In the genomic region with DNA sequence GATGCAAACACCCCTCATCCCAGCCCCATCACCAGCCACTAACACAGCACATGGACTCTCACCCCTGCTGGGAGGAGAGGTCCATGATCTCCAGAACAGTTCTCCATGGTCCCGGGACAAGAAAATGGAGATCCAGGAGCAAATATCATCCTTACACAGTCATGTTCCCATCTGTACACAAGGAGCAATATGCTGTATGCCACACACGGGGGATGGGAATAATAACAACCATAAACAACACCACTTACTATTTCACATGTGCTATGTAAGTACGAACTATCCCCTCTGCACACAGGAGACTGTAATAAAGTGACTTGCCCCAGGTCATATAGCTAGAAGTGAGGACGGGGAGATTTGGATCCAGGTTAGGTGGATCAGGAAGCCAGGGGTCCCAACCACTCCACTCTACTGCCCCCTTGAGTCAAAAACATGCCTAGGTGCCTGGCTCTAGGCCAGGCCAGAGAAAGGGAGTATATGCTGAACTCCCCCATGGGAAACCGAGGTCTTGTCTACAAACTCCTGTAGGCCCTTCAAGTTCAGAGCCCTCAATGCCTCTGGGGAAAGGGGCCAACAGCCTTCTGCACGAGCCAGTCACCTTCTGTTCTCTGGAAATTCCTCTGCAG, we compare ENCODE assay signal across 9 cellular contexts. TPM values are rescaled to one million over a fixed set of nuclear protein-coding genes. Genes with fewer than 3 reads are reported as not detected.
A peak's percentile ranks its signal among the peaks of the same experiment; 100 is the strongest.
DNase-seq lines count a peak whose midpoint lies in the region; ATAC-seq and TF ChIP-seq lines count a peak whose summit lies in the region.
"Had no signal": no experiment of that assay in that cellular context is flagged by ENCODE, and none has a peak within 500 bp of the region (broad histone marks: within the 10 kb centered on the region; RNA-seq: fewer than 3 reads in every experiment).

No MANE protein-coding gene starts in this region.

- H3K27ac ChIP-seq in GM23248 (no peak overlapping the region), RWPE1 (no peak overlapping the region)

- ATAC-seq in GM21717 (IDR thresholded peaks at IDR 0.05; ENCODE audit: unreplicated experiment) = no peak

- H3K79me2 ChIP-seq in GM23248 (ENCODE audit: insufficient read depth) = no peaks in the 10 kb centered on the region

- H3K4me3 ChIP-seq in GM23248 = no peak overlapping the region

- H3K9me2 ChIP-seq in GM23248 (ENCODE audit: insufficient read depth) = no peaks in the 10 kb centered on the region

- H4K20me1 ChIP-seq in GM23248 (ENCODE audit: insufficient read depth) = no peaks in the 10 kb centered on the region

- in situ Hi-C loops in GM23248 (cut with MboI) = no loop called here

- H3K27me3 Mint-ChIP-seq in CD14-positive monocyte (ENCODE audit: low read depth in 3 of 3) = peaks cover 0 to 8% (median 3%) of the 10 kb centered on the region in 3 donors
- no peaks in the 10 kb centered on the region for H3K27me3 Mint-ChIP-seq in osteocyte (ENCODE audit: unreplicated experiment)
- H3K27me3 Mint-ChIP-seq: IgD-negative memory B cell had no signal

- H3K27ac Mint-ChIP-seq in CD14-positive monocyte (peak overlapping the region in 1 of 7 donors; percentile 26), osteocyte (ENCODE audit: unreplicated experiment) (no peak overlapping the region)
- H3K27ac Mint-ChIP-seq: IgD-negative memory B cell had no signal

- no peak overlapping the region for H3K9ac ChIP-seq in GM23248

- H3K4me3 Mint-ChIP-seq in CD14-positive monocyte (no peak overlapping the region), osteocyte (ENCODE audit: unreplicated experiment) (no peak overlapping the region)
- H3K4me3 Mint-ChIP-seq: IgD-negative memory B cell had no signal

- CTCF ChIA-PET in RWPE1 (lab: Yijun Ruan, JAX) = interaction anchor here (0.6 to 0.8 kb wide), 4 partner anchors 25 to 250 kb away, joined by 3 to 5 read pairs (median 4); no protein-coding TSS in a partner anchor

- intact Hi-C loops in CD14-positive monocyte (cut with micrococcal nuclease) = no loop called here

- H3K36me3 ChIP-seq in GM23248 (ENCODE audit: low read depth) = no peaks in the 10 kb centered on the region

- H3K4me1 Mint-ChIP-seq in CD14-positive monocyte (peaks cover 49% of the 10 kb centered on the region), osteocyte (ENCODE audit: unreplicated experiment) (peaks cover 3% of the 10 kb centered on the region)
- H3K4me1 Mint-ChIP-seq: IgD-negative memory B cell had no signal

- H3K36me3 Mint-ChIP-seq in CD14-positive monocyte = peaks cover 0 to 4% of the 10 kb centered on the region in 2 donors
- H3K36me3 Mint-ChIP-seq in osteocyte (ENCODE audit: unreplicated experiment) = no peaks in the 10 kb centered on the region
- H3K36me3 Mint-ChIP-seq: IgD-negative memory B cell had no signal

- TF ChIP-seq POLR2A in erythroblast (IDR thresholded peaks at IDR 0.05; ENCODE audit: low read length) = no peak

- H3K9me3 ChIP-seq in GM23248 (ENCODE audit: low read depth) = no peaks in the 10 kb centered on the region

- TF ChIP-seq CTCF in CD14-positive monocyte (IDR thresholded peaks at IDR 0.05) (peak; percentile 69), RWPE1 (conservative IDR thresholded peaks at IDR 0.05; ENCODE audit: low read depth) (no peak), osteocyte (IDR thresholded peaks at IDR 0.05) (peak; percentile 57)

- POLR2A ChIA-PET in RWPE1 (lab: Yijun Ruan, JAX; ENCODE audit: low non-redundant PET) = no interaction called here

- peaks cover 0 to 2% (median 0%) of the 10 kb centered on the region in 7 donors for H3K9me3 Mint-ChIP-seq in CD14-positive monocyte
- H3K9me3 Mint-ChIP-seq in osteocyte (ENCODE audit: unreplicated experiment) = no peaks in the 10 kb centered on the region
- H3K9me3 Mint-ChIP-seq: IgD-negative memory B cell had no signal

- DNase-seq in CD14-positive monocyte (ENCODE audit: low spot score) (no peak), GM23248 (peak; percentile 65), RWPE1 (ENCODE audit: low spot score) (peak; percentile 44), erythroblast (lab: John Stamatoyannopoulos, UW) (peak; percentile 33 to 52), osteocyte (ENCODE audit: extremely low spot score, unreplicated experiment) (no peak), DMS153 treated with DMSO at 0.1 percent for 48 hours (lab: John Stamatoyannopoulos, UW; ENCODE audit: unreplicated experiment) (no peak), NCI-H2107 treated with DMSO at 0.1 percent for 48 hours (lab: John Stamatoyannopoulos, UW; ENCODE audit: unreplicated experiment) (no peak)

- no peaks in the 10 kb centered on the region for H3K4me1 ChIP-seq in GM23248 (ENCODE audit: insufficient read depth)

- no peak overlapping the region for H3K4me2 ChIP-seq in GM23248 (ENCODE audit: unreplicated experiment)

- WGBS in GM23248 (ENCODE audit: low coverage in 1 of 2, low lambda C conversion rate in 2 of 2, missing lambda C conversion rate in 2 of 2), 2 experiments = 43 to 47% methylated on average over 6 of the region's 6 CpGs

- no peaks in the 10 kb centered on the region; the same call in 1 of the 2 replicates for H3F3A ChIP-seq in GM23248 (ENCODE audit: insufficient read depth)

- H2AFZ ChIP-seq in GM23248 = no peak overlapping the region

- no peaks in the 10 kb centered on the region for H3K27me3 ChIP-seq in GM23248 (replicated peaks; ENCODE audit: insufficient read depth)

RNA-seq across cellular contexts. Expression of gene LRRC20, which starts 34.1 kb away (rescaled TPM):
- polyA plus RNA-seq in CD14-positive monocyte (1 to 10 TPM; 1.2 to 1.3 TPM), GM23248 (2016; fragmentation: Nextera tagmentation; extraction: Ambion mirVana) (1.5 and 1.8 TPM in 2 replicates)
- 4.9 and 6.6 TPM in 2 replicates for total RNA-seq in GM23248 (2014; rRNA removed; shearing (Covaris generic))
- total RNA-seq in osteocyte = 4.0 and 5.8 TPM in 2 replicates

RNA-seq across cellular contexts. Expression of gene EIF4EBP2, which starts 55.6 kb away (rescaled TPM):
- polyA plus RNA-seq in CD14-positive monocyte = 10 to 100 TPM; 73.4 to 93.8 TPM
- total RNA-seq in GM23248 (2014; rRNA removed; shearing (Covaris generic)) = 32.0 and 34.8 TPM in 2 replicates
- 18.2 and 18.4 TPM in 2 replicates for polyA plus RNA-seq in GM23248 (2016; fragmentation: Nextera tagmentation; extraction: Ambion mirVana)
- 40.4 and 41.1 TPM in 2 replicates for total RNA-seq in osteocyte

Comparison
In these comparisons a context has a peak if more than half of its experiments do, and no peak if none do; other contexts are left out.
1. DNase-seq: peak in GM23248 (single experiment), RWPE1 (single experiment) and erythroblast (2 of 2); none in CD14-positive monocyte (single experiment), osteocyte (single experiment), DMS153 treated with DMSO at 0.1 percent for 48 hours (single experiment) and NCI-H2107 treated with DMSO at 0.1 percent for 48 hours (single experiment).